28 cellular contexts compared by ENCODE assay signal in genomic region chr11:132621976-132622375, GRCh38.
"Had no signal": no experiment of that assay in that cellular context is flagged by ENCODE, and none has a peak within 500 bp of the region (broad histone marks: within the 10 kb centered on the region; RNA-seq: fewer than 3 reads in every experiment).

No MANE protein-coding gene starts in this region.

- H3K4me1 ChIP-seq: ascending aorta, breast epithelium, stomach, thyroid gland, upper lobe of right lung had no signal

- DNase-seq: activated B cell treated with CpG ODN at 0.5 μM for 24 hours; activated CD4-positive, alpha-beta T cell treated with anti-CD3 and anti-CD28 coated beads, Interleukin-2, amount 50 U/mL, for 1 hour; activated naive CD4-positive, alpha-beta T cell; activated naive CD8-positive, alpha-beta T cell treated with anti-CD3 and anti-CD28 coated beads for 36 hours; activated T-cell treated with anti-CD3 and anti-CD28 coated beads for 4 hours; activated T-cell treated with anti-CD3 and anti-CD28 coated beads, Interleukin-2, amount 50 U/mL, for 72 hours; endodermal cell; head of caudate nucleus; hypothalamus; immature natural killer cell; naive B cell; stimulated activated CD4-positive, alpha-beta T cell treated with anti-CD3 and anti-CD28 coated beads, Interleukin-1b, Interleukin-23, amount 100 ng/mL, for 48 hours; stimulated activated CD4-positive, alpha-beta T cell treated with anti-CD3 and anti-CD28 coated beads, Interleukin-4, amount 100 ng/mL, for 4 hours; stimulated activated CD8-positive, alpha-beta memory T cell treated with anti-CD3 and anti-CD28 coated beads, Interleukin-4, amount 100 ng/mL, for 48 hours; stimulated activated naive B cell treated with anti-CD40 and anti-IgM and Interleukin-4, amounts not matched to agents 10 μg/mL and 1 μg/mL and 100 μg/mL, for 72 hours; stomach; T-helper 1 cell; thyroid gland; upper lobe of right lung had no signal

- H3K27me3 Mint-ChIP-seq: activated B cell treated with CpG ODN at 0.5 μM for 24 hours; activated naive CD8-positive, alpha-beta T cell treated with anti-CD3 and anti-CD28 coated beads for 36 hours; central memory CD8-positive, alpha-beta T cell; dendritic cell treated with granulocyte-macrophage colony-stimulating factor and Interleukin-4, amounts not matched to agents 40 ng/mL and 50 ng/mL, for 4 days; naive B cell; stimulated activated naive B cell treated with anti-CD40 and anti-IgM and Interleukin-4, amounts not matched to agents 10 μg/mL and 1 μg/mL and 100 μg/mL, for 72 hours had no signal

- H3K4me1 Mint-ChIP-seq: activated B cell treated with CpG ODN at 0.5 μM for 24 hours; activated naive CD8-positive, alpha-beta T cell treated with anti-CD3 and anti-CD28 coated beads for 36 hours; central memory CD8-positive, alpha-beta T cell; endodermal cell; immature natural killer cell; naive B cell; stimulated activated naive B cell treated with anti-CD40 and anti-IgM and Interleukin-4, amounts not matched to agents 10 μg/mL and 1 μg/mL and 100 μg/mL, for 72 hours had no signal

- H3K4me2 ChIP-seq: smooth muscle cell had no signal

- H3K4me3 Mint-ChIP-seq: activated B cell treated with CpG ODN at 0.5 μM for 24 hours; activated naive CD8-positive, alpha-beta T cell treated with anti-CD3 and anti-CD28 coated beads for 36 hours; activated T-cell treated with anti-CD3 and anti-CD28 coated beads, Interleukin-2, amount 50 U/mL, for 72 hours; central memory CD8-positive, alpha-beta T cell; dendritic cell treated with granulocyte-macrophage colony-stimulating factor and Interleukin-4, amounts not matched to agents 40 ng/mL and 50 ng/mL, for 4 days; endodermal cell; immature natural killer cell; mesothelial cell of epicardium; naive B cell; stimulated activated naive B cell treated with anti-CD40 and anti-IgM and Interleukin-4, amounts not matched to agents 10 μg/mL and 1 μg/mL and 100 μg/mL, for 72 hours; T-helper 2 cell treated with Interferon-gamma antibody and Interleukin-4, amounts not matched to agents 5 μg/mL and 100 μg/mL, for 36 hours had no signal

- H3K36me3 ChIP-seq: ascending aorta, breast epithelium, stomach, thyroid gland, upper lobe of right lung had no signal

- H3K4me3 ChIP-seq: ascending aorta, breast epithelium, smooth muscle cell, stomach, thyroid gland, upper lobe of right lung had no signal

- H3K9me3 ChIP-seq: ascending aorta, breast epithelium, stomach, thyroid gland, upper lobe of right lung had no signal

- H3K27ac ChIP-seq: ascending aorta, breast epithelium, stomach, thyroid gland, upper lobe of right lung had no signal

- H3K36me3 Mint-ChIP-seq: activated naive CD8-positive, alpha-beta T cell treated with anti-CD3 and anti-CD28 coated beads for 36 hours; mesothelial cell of epicardium; naive B cell; stimulated activated naive B cell treated with anti-CD40 and anti-IgM and Interleukin-4, amounts not matched to agents 10 μg/mL and 1 μg/mL and 100 μg/mL, for 72 hours had no signal

- H3K27me3 ChIP-seq: ascending aorta, breast epithelium, stomach, thyroid gland, upper lobe of right lung had no signal

- ATAC-seq: activated T-cell treated with anti-CD3 and anti-CD28 coated beads, Interleukin-2, amount 50 U/mL, for 72 hours; esophagus mucosa; sciatic nerve; stimulated activated naive B cell treated with anti-CD40 and anti-IgM and Interleukin-4, amounts not matched to agents 10 μg/mL and 1 μg/mL and 100 μg/mL, for 72 hours; upper lobe of right lung had no signal

- H3K27ac Mint-ChIP-seq: activated B cell treated with CpG ODN at 0.5 μM for 24 hours; activated naive CD8-positive, alpha-beta T cell treated with anti-CD3 and anti-CD28 coated beads for 36 hours; activated T-cell treated with anti-CD3 and anti-CD28 coated beads, Interleukin-2, amount 50 U/mL, for 72 hours; dendritic cell treated with granulocyte-macrophage colony-stimulating factor and Interleukin-4, amounts not matched to agents 40 ng/mL and 50 ng/mL, for 4 days; endodermal cell; immature natural killer cell; mesothelial cell of epicardium; stimulated activated naive B cell treated with anti-CD40 and anti-IgM and Interleukin-4, amounts not matched to agents 10 μg/mL and 1 μg/mL and 100 μg/mL, for 72 hours; T-helper 2 cell treated with Interferon-gamma antibody and Interleukin-4, amounts not matched to agents 5 μg/mL and 100 μg/mL, for 36 hours had no signal

- H3K9me3 Mint-ChIP-seq: activated naive CD8-positive, alpha-beta T cell treated with anti-CD3 and anti-CD28 coated beads for 36 hours had no signal
